Comparison of ENCODE assay signal across 27 cellular contexts in genomic region chr5:19342942-19343341, GRCh38.
A peak's percentile ranks its signal among the peaks of the same experiment; 100 is the strongest.
DNase-seq lines count a peak whose midpoint lies in the region; FAIRE-seq and TF ChIP-seq lines count a peak whose summit lies in the region.
"Had no signal": no experiment of that assay in that cellular context is flagged by ENCODE, and none has a peak within 500 bp of the region (broad histone marks: within the 10 kb centered on the region; RNA-seq: fewer than 3 reads in every experiment).

No MANE protein-coding gene starts in this region.

- no peaks in the 10 kb centered on the region for H3K36me3 Mint-ChIP-seq in endodermal cell (ENCODE audit: low read depth)
- H3K36me3 Mint-ChIP-seq: CD14-positive monocyte; CD4-positive, alpha-beta memory T cell; CD4-positive, CD25-positive, alpha-beta regulatory T cell; CD8-positive, alpha-beta memory T cell had no signal

- CTCF ChIA-PET in OCI-LY7 (lab: Charles Lee; ENCODE audit: unreplicated experiment), result interaction anchor here (0.9 kb wide), 1 partner anchor 13 kb away, joined by 3 read pairs; no protein-coding TSS in a partner anchor

- H3K14ac ChIP-seq in trophoblast cell (ENCODE audit: low read length), result no peak overlapping the region

- H3K27me3 ChIP-seq in keratinocyte (ENCODE audit: control insufficient read depth, extremely low read depth, insufficient read depth, low read length) (no peaks in the 10 kb centered on the region), trophoblast cell (ENCODE audit: insufficient read depth, low read length) (no peaks in the 10 kb centered on the region), endodermal cell (ENCODE audit: control insufficient read depth, insufficient read depth, low read length, poor library complexity, severe bottlenecking) (no peaks in the 10 kb centered on the region)
- H3K27me3 ChIP-seq: BE2C, BLaER1 had no signal

- H3K9me1 ChIP-seq in keratinocyte (ENCODE audit: control insufficient read depth, extremely low read depth, insufficient read depth, low read length), result no peaks in the 10 kb centered on the region

- H3K18ac ChIP-seq in trophoblast cell (ENCODE audit: low read length), result no peak overlapping the region

- H3K4me1 Mint-ChIP-seq in endodermal cell, result no peaks in the 10 kb centered on the region
- H3K4me1 Mint-ChIP-seq: CD14-positive monocyte; CD4-positive, alpha-beta memory T cell; CD4-positive, CD25-positive, alpha-beta regulatory T cell; CD8-positive, alpha-beta memory T cell had no signal

- H4K20me1 ChIP-seq in OCI-LY7 (ENCODE audit: insufficient read depth, low read length) (no peaks in the 10 kb centered on the region), keratinocyte (ENCODE audit: control insufficient read depth, extremely low read depth, insufficient read depth, low read length) (no peaks in the 10 kb centered on the region)
- H4K20me1 ChIP-seq: BLaER1 had no signal

- H2BK5ac ChIP-seq in trophoblast cell (ENCODE audit: low read depth, low read length, poor library complexity), result no peak overlapping the region

- H3K4ac ChIP-seq in trophoblast cell (ENCODE audit: low read depth, low read length), result no peak overlapping the region

- no peaks in the 10 kb centered on the region for H3K79me1 ChIP-seq in trophoblast cell (ENCODE audit: low read length)

- no peak overlapping the region for H4K12ac ChIP-seq in trophoblast cell (ENCODE audit: low read depth, low read length)

- H2BK12ac ChIP-seq in trophoblast cell (ENCODE audit: low read length), result no peak overlapping the region

- no peak overlapping the region for H3K27ac ChIP-seq in OCI-LY7 (ENCODE audit: low read depth, low read length, poor library complexity, severe bottlenecking)
- no peak overlapping the region for H3K27ac ChIP-seq in keratinocyte (ENCODE audit: control insufficient read depth, insufficient read depth, low read length)
- H3K27ac ChIP-seq in trophoblast cell (ENCODE audit: low read depth, low read length), result no peak overlapping the region
- no peak overlapping the region for H3K27ac ChIP-seq in endodermal cell (ENCODE audit: low read depth, low read length)
- H3K27ac ChIP-seq: BLaER1 had no signal

- peaks cover 7% of the 10 kb centered on the region for H3K9me3 Mint-ChIP-seq in endodermal cell

- H4K8ac ChIP-seq in trophoblast cell (ENCODE audit: low read depth, low read length), result no peak overlapping the region

- no TSS peak for BruUV-seq in OCI-LY7 (replicated peaks; lab: Mats Ljungman, UMichigan)

- no peaks in the 10 kb centered on the region for H3K9me2 ChIP-seq in OCI-LY7 (ENCODE audit: insufficient read depth, low read length)

- no peaks in the 10 kb centered on the region for H3K36me3 ChIP-seq in OCI-LY7 (ENCODE audit: insufficient read depth, low read length)
- H3K36me3 ChIP-seq in keratinocyte (ENCODE audit: control insufficient read depth in 2 of 2, extremely low read depth in 1 of 2, insufficient read depth in 2 of 2, low read length in 2 of 2), result no peaks in the 10 kb centered on the region
- H3K36me3 ChIP-seq in trophoblast cell (ENCODE audit: control insufficient read depth in 1 of 2, insufficient read depth in 2 of 2, low read length in 2 of 2), result no peaks in the 10 kb centered on the region
- H3K36me3 ChIP-seq in endodermal cell (ENCODE audit: control insufficient read depth, insufficient read depth, low read length), result no peaks in the 10 kb centered on the region
- H3K36me3 ChIP-seq: BE2C, BLaER1 had no signal

- H3K79me2 ChIP-seq in OCI-LY7 (ENCODE audit: insufficient read depth, low read depth, low read length) (no peaks in the 10 kb centered on the region), keratinocyte (ENCODE audit: control insufficient read depth, insufficient read depth, low read length) (no peaks in the 10 kb centered on the region), trophoblast cell (ENCODE audit: control insufficient read depth, insufficient read depth, low read length, poor library complexity) (no peaks in the 10 kb centered on the region)

- H3K23ac ChIP-seq in trophoblast cell (ENCODE audit: low read length), result no peak overlapping the region

- POLR2A ChIA-PET in OCI-LY7 (lab: Charles Lee), result interaction anchor here (0.6 to 2.4 kb wide), 3 partner anchors 11 to 45 kb away, joined by 4 to 10 read pairs (median 4); no protein-coding TSS in a partner anchor

- DNase-seq in OCI-LY7 (ENCODE audit: low spot score) (no peak), keratinocyte (ENCODE audit: low read depth, low spot score) (no peak), trophoblast cell (peak; percentile 3 to 67), cardiac septum (ENCODE audit: low spot score) (no peak), endodermal cell (no peak)
- DNase-seq in activated naive CD4-positive, alpha-beta T cell treated with anti-CD3 and anti-CD28 coated beads, Interleukin-2, amount 50 U/mL, for 16 hours, result no peak
- DNase-seq: 8988T; ACHN; BE2C; C1 segment of cervical spinal cord; CD4-positive, alpha-beta memory T cell; CD4-positive, CD25-positive, alpha-beta regulatory T cell; CD8-positive, alpha-beta memory T cell; COR-L47; DMS 273 treated with DMSO at 0.1 percent for 48 hours; DMS153; DMS53; DMS79; DND-41; EL; GDM1 had no signal

- no peak overlapping the region for H2AK5ac ChIP-seq in trophoblast cell (ENCODE audit: low read length)

- H3K9ac ChIP-seq in keratinocyte (ENCODE audit: control insufficient read depth, extremely low read depth, insufficient read depth, low read length), result no peak overlapping the region
- H3K9ac ChIP-seq in trophoblast cell (ENCODE audit: low read length), result no peak overlapping the region
- no peak overlapping the region for H3K9ac ChIP-seq in endodermal cell (ENCODE audit: extremely low read depth, low read length, poor library complexity, severe bottlenecking)
- H3K9ac ChIP-seq: BLaER1 had no signal

- H3K4me3 ChIP-seq in OCI-LY7 (ENCODE audit: low read depth, low read length, poor library complexity, severe bottlenecking) (no peak overlapping the region), keratinocyte (ENCODE audit: control insufficient read depth in 2 of 3, extremely low read depth in 1 of 3, insufficient read depth in 2 of 3, low read depth in 1 of 3, low read length in 3 of 3) (no peak overlapping the region), trophoblast cell (ENCODE audit: low read depth, low read length) (no peak overlapping the region), endodermal cell (ENCODE audit: low read length) (no peak overlapping the region)
- H3K4me3 ChIP-seq: BLaER1, GM12878 had no signal

- TF ChIP-seq CTCF in OCI-LY7 (conservative IDR thresholded peaks at IDR 0.05; ENCODE audit: low read length) (no peak), keratinocyte (optimal IDR thresholded peaks at IDR 0.05 in 1 of 3, IDR thresholded peaks at IDR 0.05 in 1 of 3, conservative IDR thresholded peaks at IDR 0.05 in 1 of 3; ENCODE audit: extremely low read depth in 1 of 3, insufficient read depth in 2 of 3, low read length in 3 of 3) (no peak), endodermal cell (conservative IDR thresholded peaks at IDR 0.05) (no peak)

- no peak overlapping the region for H3K4me3 Mint-ChIP-seq in endodermal cell
- H3K4me3 Mint-ChIP-seq: CD14-positive monocyte; CD4-positive, alpha-beta memory T cell; CD4-positive, CD25-positive, alpha-beta regulatory T cell; CD8-positive, alpha-beta memory T cell had no signal

- dilution Hi-C loops in keratinocyte (cut with MboI; ENCODE audit: extremely low pct_ligation_motif_present, low sequenced_read_pairs), result no loop called here

- FAIRE-seq in keratinocyte (lab: Jason Lieb, UNC), result peak; percentile 26
- FAIRE-seq: A204.1, GM12878, GM12892, GM18507 had no signal

- no peaks in the 10 kb centered on the region for H3K27me3 Mint-ChIP-seq in endodermal cell (ENCODE audit: insufficient read depth)
- H3K27me3 Mint-ChIP-seq: CD4-positive, alpha-beta memory T cell; CD4-positive, CD25-positive, alpha-beta regulatory T cell; CD8-positive, alpha-beta memory T cell had no signal

- H4K91ac ChIP-seq in trophoblast cell (ENCODE audit: low read depth, low read length), result no peak overlapping the region

- H2AFZ ChIP-seq in OCI-LY7 (ENCODE audit: low read length), result peak overlapping the region; percentile 18; the same call in 1 of the 2 replicates
- no peak overlapping the region for H2AFZ ChIP-seq in keratinocyte (ENCODE audit: control insufficient read depth, low read length)
- no peak overlapping the region for H2AFZ ChIP-seq in trophoblast cell (ENCODE audit: insufficient read depth, low read length, poor library complexity)

- H3K4me2 ChIP-seq in OCI-LY7 (ENCODE audit: low read length) (no peak overlapping the region), keratinocyte (ENCODE audit: control insufficient read depth, extremely low read depth, insufficient read depth, low read depth, low read length) (no peak overlapping the region), trophoblast cell (ENCODE audit: low read length) (no peak overlapping the region)
- H3K4me2 ChIP-seq: BLaER1 had no signal

- WGBS in trophoblast cell (ENCODE audit: extremely low coverage, insufficient coverage, insufficient read length), result no CpG with 5 or more reads among the region's 1 CpG
- 95% methylated on average over 1 of the region's 1 CpG; no CpG with 5 or more reads in 1 of the 2 experiments for WGBS in endodermal cell (ENCODE audit: insufficient coverage in 1 of 2, insufficient read length in 1 of 2), 2 experiments

- H2BK120ac ChIP-seq in trophoblast cell (ENCODE audit: insufficient read depth, low read length, poor library complexity), result no peak overlapping the region

- no peak overlapping the region for H3K27ac Mint-ChIP-seq in endodermal cell
- H3K27ac Mint-ChIP-seq: CD14-positive monocyte; CD4-positive, alpha-beta memory T cell; CD4-positive, CD25-positive, alpha-beta regulatory T cell; CD8-positive, alpha-beta memory T cell had no signal

- intact Hi-C loops in OCI-LY7 (cut with micrococcal nuclease; ENCODE audit: unreplicated experiment) (no loop called here), cardiac septum (cut with DNase I) (no loop called here)

- peaks cover 13% of the 10 kb centered on the region; the same call in 1 of the 2 replicates for H3K9me3 ChIP-seq in OCI-LY7 (ENCODE audit: low read length)
- no peaks in the 10 kb centered on the region for H3K9me3 ChIP-seq in keratinocyte (ENCODE audit: control insufficient read depth, low read depth, low read length)
- H3K9me3 ChIP-seq in trophoblast cell (ENCODE audit: insufficient read depth, low read depth, low read length), result no peaks in the 10 kb centered on the region
- no peaks in the 10 kb centered on the region for H3K9me3 ChIP-seq in endodermal cell (ENCODE audit: control insufficient read depth, low read length)
- H3K9me3 ChIP-seq: BE2C, BLaER1 had no signal

- H3K4me1 ChIP-seq in OCI-LY7 (ENCODE audit: insufficient read depth, low read length, poor library complexity, severe bottlenecking), result peaks cover 7% of the 10 kb centered on the region
- H3K4me1 ChIP-seq in keratinocyte (ENCODE audit: control insufficient read depth, extremely low read depth, insufficient read depth, low read length), result no peaks in the 10 kb centered on the region
- no peaks in the 10 kb centered on the region for H3K4me1 ChIP-seq in trophoblast cell (ENCODE audit: control insufficient read depth in 1 of 2, insufficient read depth in 2 of 2, low read length in 2 of 2)
- H3K4me1 ChIP-seq in endodermal cell (ENCODE audit: control insufficient read depth, insufficient read depth, low read length), result no peaks in the 10 kb centered on the region
- H3K4me1 ChIP-seq: BE2C, BLaER1 had no signal

Comparison
In these comparisons a context has a peak if more than half of its experiments do, and no peak if none do; other contexts are left out.
1. DNase-seq: peak in trophoblast cell (2 of 2); none in OCI-LY7 (single experiment), keratinocyte (single experiment), cardiac septum (single experiment), activated naive CD4-positive, alpha-beta T cell treated with anti-CD3 and anti-CD28 coated beads, Interleukin-2, amount 50 U/mL, for 16 hours (single experiment) and endodermal cell (single experiment).